Comparison of ENCODE assay signal across 1 cellular context in the genomic region with DNA sequence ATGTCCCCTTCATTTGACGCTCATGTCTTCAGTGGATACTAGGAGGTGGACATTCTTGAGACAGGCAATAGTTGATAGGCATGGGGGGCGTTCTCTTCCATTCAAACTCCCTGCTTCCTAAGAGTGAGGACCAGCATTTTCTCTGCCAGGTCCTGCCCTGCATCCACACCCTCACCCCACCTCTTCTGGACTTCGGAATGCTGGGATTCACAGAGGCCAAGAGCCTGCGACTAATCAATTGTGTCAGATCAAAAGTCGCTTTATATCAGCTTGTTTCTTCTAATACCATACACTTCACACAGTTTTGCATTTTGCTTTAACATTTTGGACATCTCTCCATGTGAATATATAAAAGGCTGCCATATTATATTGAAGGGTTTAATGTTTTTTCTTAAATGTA.
TF ChIP-seq lines count a peak whose summit lies in the region.

No MANE protein-coding gene starts in this region.

TF ChIP-seq in liver, 16 proteins besides CTCF, POLR2A, EP300 and RAD21 (continued from another document):
- TF ChIP-seq, protein P1, sequence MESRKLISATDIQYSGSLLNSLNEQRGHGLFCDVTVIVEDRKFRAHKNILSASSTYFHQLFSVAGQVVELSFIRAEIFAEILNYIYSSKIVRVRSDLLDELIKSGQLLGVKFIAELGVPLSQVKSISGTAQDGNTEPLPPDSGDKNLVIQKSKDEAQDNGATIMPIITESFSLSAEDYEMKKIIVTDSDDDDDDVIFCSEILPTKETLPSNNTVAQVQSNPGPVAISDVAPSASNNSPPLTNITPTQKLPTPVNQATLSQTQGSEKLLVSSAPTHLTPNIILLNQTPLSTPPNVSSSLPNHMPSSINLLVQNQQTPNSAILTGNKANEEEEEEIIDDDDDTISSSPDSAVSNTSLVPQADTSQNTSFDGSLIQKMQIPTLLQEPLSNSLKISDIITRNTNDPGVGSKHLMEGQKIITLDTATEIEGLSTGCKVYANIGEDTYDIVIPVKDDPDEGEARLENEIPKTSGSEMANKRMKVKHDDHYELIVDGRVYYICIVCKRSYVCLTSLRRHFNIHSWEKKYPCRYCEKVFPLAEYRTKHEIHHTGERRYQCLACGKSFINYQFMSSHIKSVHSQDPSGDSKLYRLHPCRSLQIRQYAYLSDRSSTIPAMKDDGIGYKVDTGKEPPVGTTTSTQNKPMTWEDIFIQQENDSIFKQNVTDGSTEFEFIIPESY (IDR thresholded peaks at IDR 0.05), result peak; percentile 28
TF ChIP-seq in liver: peak in this region for 6.
